25 cellular contexts compared by ENCODE assay signal in genomic region chr6:33955566-33955965, GRCh38.
"Had no signal": no experiment of that assay in that cellular context is flagged by ENCODE, and none has a peak within 500 bp of the region (broad histone marks: within the 10 kb centered on the region; RNA-seq: fewer than 3 reads in every experiment).

No MANE protein-coding gene starts in this region.

- H2AFZ ChIP-seq: hepatocyte, neural progenitor cell had no signal

- H3K36me3 ChIP-seq: heart right ventricle, lower lobe of right lung, neural progenitor cell, ovary, prostate gland, tibial nerve, vagina had no signal

- H3K27me3 ChIP-seq: neural progenitor cell, ovary, vagina had no signal

- DNase-seq: heart right ventricle; islet precursor cell; kidney glomerular epithelial cell; left cardiac atrium; left ventricle myocardium superior; lower lobe of right lung; mammary epithelial cell; mesenchymal stem cell; naive B cell; natural killer cell; nephron progenitor cell; ovary; retina; right cardiac atrium; stimulated activated CD4-positive, alpha-beta T cell treated with anti-CD3 and anti-CD28 coated beads, Interleukin-4, amount 100 ng/mL, for 4 hours; stimulated activated CD8-positive, alpha-beta memory T cell treated with anti-CD3 and anti-CD28 coated beads, Interleukin-4, amount 100 ng/mL, for 48 hours; stimulated activated naive CD4-positive, alpha-beta T cell treated with Interleukin-2 at 50 U/mL for 16 hours; stimulated activated naive CD8-positive, alpha-beta T cell treated with anti-CD3 and anti-CD28 coated beads, Interleukin-15, amount 100 ng/mL, for 72 hours; substantia nigra had no signal

- H3K9ac ChIP-seq: neural progenitor cell had no signal

- H3K9me3 ChIP-seq: heart right ventricle, lower lobe of right lung, ovary, prostate gland, tibial nerve, vagina had no signal

- H3K79me2 ChIP-seq: hepatocyte had no signal

- H3K27ac ChIP-seq: heart right ventricle, hepatocyte, lower lobe of right lung, neural progenitor cell, ovary, prostate gland, skin epidermis, tibial nerve, vagina had no signal

- H3K4me1 ChIP-seq: lower lobe of right lung, neural progenitor cell, prostate gland, tibial nerve, vagina had no signal

- H3K4me2 ChIP-seq: hepatocyte, neural progenitor cell had no signal

- H3K4me3 ChIP-seq: heart right ventricle, hepatocyte, lower lobe of right lung, neural progenitor cell, ovary, prostate gland, skin epidermis, tibial nerve, vagina had no signal
